29 cellular contexts compared by ENCODE assay signal in genomic region chr17:81231766-81232581, GRCh38.
"Had no signal": no experiment of that assay in that cellular context is flagged by ENCODE, and none has a peak within 500 bp of the region (broad histone marks: within the 10 kb centered on the region; RNA-seq: fewer than 3 reads in every experiment).

No MANE protein-coding gene starts in this region.

- H3K36me3 ChIP-seq: breast epithelium, colonic mucosa had no signal

- H3K27me3 Mint-ChIP-seq: activated CD4-positive, alpha-beta memory T cell treated with anti-CD3 and anti-CD28 coated beads for 36 hours; activated CD4-positive, alpha-beta T cell treated with anti-CD3 and anti-CD28 coated beads for 36 hours; activated CD4-positive, alpha-beta T cell treated with anti-CD3 and anti-CD28 coated beads, Interleukin-2, amount 10 ng/mL, durations not matched to agents 24 days and 14 days; activated naive CD4-positive, alpha-beta T cell treated with anti-CD3 and anti-CD28 coated beads, Interleukin-2, amount 10 ng/mL, durations not matched to agents 7 days and 5 days; activated naive CD8-positive, alpha-beta T cell treated with anti-CD3 and anti-CD28 coated beads, Interleukin-2, amount 10 ng/mL, durations not matched to agents 7 days and 5 days; activated T-cell treated with anti-CD3 and anti-CD28 coated beads, Interleukin-2, amount 50 U/mL, for 24 hours; brain had no signal

- H3K9me3 ChIP-seq: ascending aorta, breast epithelium, colonic mucosa, esophagus squamous epithelium had no signal

- ATAC-seq: activated CD4-positive, alpha-beta T cell treated with anti-CD3 and anti-CD28 coated beads for 36 hours; activated naive CD4-positive, alpha-beta T cell treated with anti-CD3 and anti-CD28 coated beads, Interleukin-2, amount 50 U/mL, for 72 hours; activated T-cell treated with anti-CD3 and anti-CD28 coated beads, Interleukin-2, amount 50 U/mL, for 72 hours had no signal

- H3K4me1 ChIP-seq: colonic mucosa had no signal

- H3K27ac ChIP-seq: ascending aorta, breast epithelium, cardiac muscle cell, colonic mucosa, epithelial cell of prostate, esophagus squamous epithelium, gastroesophageal sphincter had no signal

- H3K27me3 ChIP-seq: ascending aorta, breast epithelium, cardiac muscle cell, colonic mucosa, esophagus squamous epithelium, gastroesophageal sphincter had no signal

- DNase-seq: activated CD4-positive, alpha-beta memory T cell treated with anti-CD3 and anti-CD28 coated beads for 36 hours; activated CD4-positive, alpha-beta T cell treated with anti-CD3 and anti-CD28 coated beads for 36 hours; activated CD4-positive, alpha-beta T cell treated with anti-CD3 and anti-CD28 coated beads, Interleukin-2, amount 10 ng/mL, durations not matched to agents 24 days and 14 days; activated CD4-positive, CD25-positive, alpha-beta regulatory T cell; activated CD4-positive, CD25-positive, alpha-beta regulatory T cell treated with anti-CD3 and anti-CD28 coated beads, Interleukin-2, amount 50 U/mL, for 72 hours; activated CD8-positive, alpha-beta memory T cell treated with anti-CD3 and anti-CD28 coated beads, Interleukin-2, amount 50 U/mL, for 48 hours; activated gamma-delta T cell; activated naive CD4-positive, alpha-beta T cell; activated naive CD4-positive, alpha-beta T cell treated with anti-CD3 and anti-CD28 coated beads, Interleukin-2, amount 10 ng/mL, durations not matched to agents 7 days and 5 days; activated naive CD8-positive, alpha-beta T cell treated with anti-CD3 and anti-CD28 coated beads, Interleukin-2, amount 10 ng/mL, durations not matched to agents 7 days and 5 days; activated T-cell treated with anti-CD3 and anti-CD28 coated beads for 4 hours; activated T-cell treated with anti-CD3 and anti-CD28 coated beads, Interleukin-2, amount 50 U/mL, for 24 hours; activated T-cell treated with anti-CD3 and anti-CD28 coated beads, Interleukin-2, amount 50 U/mL, for 72 hours; central memory CD4-positive, alpha-beta T cell; cerebellar nuclear complex; colonic mucosa; effector CD8-positive, alpha-beta T cell; esophagus squamous epithelium; foreskin melanocyte; T-helper 2 cell had no signal

- H3K4me3 Mint-ChIP-seq: activated CD4-positive, alpha-beta memory T cell treated with anti-CD3 and anti-CD28 coated beads for 36 hours; activated CD4-positive, alpha-beta T cell treated with anti-CD3 and anti-CD28 coated beads for 36 hours; activated CD4-positive, alpha-beta T cell treated with anti-CD3 and anti-CD28 coated beads, Interleukin-2, amount 10 ng/mL, durations not matched to agents 24 days and 14 days; activated naive CD4-positive, alpha-beta T cell treated with anti-CD3 and anti-CD28 coated beads, Interleukin-2, amount 10 ng/mL, durations not matched to agents 7 days and 5 days; activated naive CD8-positive, alpha-beta T cell treated with anti-CD3 and anti-CD28 coated beads, Interleukin-2, amount 10 ng/mL, durations not matched to agents 7 days and 5 days; activated T-cell treated with anti-CD3 and anti-CD28 coated beads, Interleukin-2, amount 50 U/mL, for 24 hours; activated T-cell treated with anti-CD3 and anti-CD28 coated beads, Interleukin-2, amount 50 U/mL, for 72 hours had no signal

- H3K9me3 Mint-ChIP-seq: activated CD4-positive, alpha-beta memory T cell treated with anti-CD3 and anti-CD28 coated beads for 36 hours; activated CD4-positive, alpha-beta T cell treated with anti-CD3 and anti-CD28 coated beads, Interleukin-2, amount 10 ng/mL, durations not matched to agents 24 days and 14 days; activated naive CD8-positive, alpha-beta T cell treated with anti-CD3 and anti-CD28 coated beads, Interleukin-2, amount 10 ng/mL, durations not matched to agents 7 days and 5 days; activated T-cell treated with anti-CD3 and anti-CD28 coated beads, Interleukin-2, amount 50 U/mL, for 24 hours; activated T-cell treated with anti-CD3 and anti-CD28 coated beads, Interleukin-2, amount 50 U/mL, for 72 hours; brain had no signal

- H3K4me3 ChIP-seq: ascending aorta, breast epithelium, cardiac muscle cell, colonic mucosa, esophagus squamous epithelium, gastroesophageal sphincter had no signal

- FAIRE-seq: endometrium, endothelial cell of umbilical vein had no signal

- H3K27ac Mint-ChIP-seq: activated CD4-positive, alpha-beta memory T cell treated with anti-CD3 and anti-CD28 coated beads for 36 hours; activated CD4-positive, alpha-beta T cell treated with anti-CD3 and anti-CD28 coated beads for 36 hours; activated CD4-positive, alpha-beta T cell treated with anti-CD3 and anti-CD28 coated beads, Interleukin-2, amount 10 ng/mL, durations not matched to agents 24 days and 14 days; activated naive CD4-positive, alpha-beta T cell treated with anti-CD3 and anti-CD28 coated beads, Interleukin-2, amount 10 ng/mL, durations not matched to agents 7 days and 5 days; activated naive CD8-positive, alpha-beta T cell treated with anti-CD3 and anti-CD28 coated beads, Interleukin-2, amount 10 ng/mL, durations not matched to agents 7 days and 5 days; activated T-cell treated with anti-CD3 and anti-CD28 coated beads, Interleukin-2, amount 50 U/mL, for 24 hours; activated T-cell treated with anti-CD3 and anti-CD28 coated beads, Interleukin-2, amount 50 U/mL, for 72 hours; brain had no signal
